1 cellular context compared by ENCODE assay signal in the genomic region with DNA sequence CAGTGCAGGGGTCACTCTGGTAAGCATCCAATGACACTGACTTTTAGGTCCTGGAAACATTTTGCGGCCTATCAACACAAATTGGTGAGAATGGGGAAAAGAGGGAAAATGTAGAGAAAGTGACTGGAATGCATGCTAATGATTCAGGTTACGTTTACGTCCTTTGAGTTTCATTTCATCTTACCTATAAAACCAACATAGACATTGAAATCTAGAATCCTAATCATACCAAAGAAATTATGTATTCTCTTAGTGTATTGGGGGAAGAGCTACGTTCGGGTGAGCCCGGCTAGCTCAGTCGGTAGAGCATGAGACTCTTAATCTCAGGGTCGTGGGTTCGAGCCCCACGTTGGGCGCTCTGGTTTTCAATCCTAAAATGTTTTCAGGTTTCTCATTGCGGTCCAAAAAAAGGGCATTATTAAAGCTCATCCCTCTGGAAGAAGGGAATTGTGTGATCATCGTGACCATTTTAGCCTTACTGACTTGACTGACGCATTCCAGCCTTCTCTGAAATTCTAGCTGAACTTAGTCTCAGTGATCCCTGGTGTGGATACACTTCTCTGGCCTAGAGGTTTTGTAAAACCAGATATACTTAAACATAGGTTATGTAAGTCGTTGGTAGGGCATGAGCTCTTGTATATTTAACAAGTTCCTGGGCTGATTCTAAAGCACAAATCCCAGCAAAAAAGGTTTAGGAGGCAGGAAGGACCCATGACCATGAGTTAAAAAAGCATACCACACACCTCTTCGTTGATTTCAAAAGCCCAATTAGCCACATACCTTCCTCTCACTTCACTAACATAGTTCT.
TF ChIP-seq lines count a peak whose summit lies in the region.

No MANE protein-coding gene starts in this region.

TF ChIP-seq in K562, 482 proteins besides CTCF, POLR2A, EP300 and RAD21 (continued from another document and continues in another):
- TF ChIP-seq, protein P1, sequence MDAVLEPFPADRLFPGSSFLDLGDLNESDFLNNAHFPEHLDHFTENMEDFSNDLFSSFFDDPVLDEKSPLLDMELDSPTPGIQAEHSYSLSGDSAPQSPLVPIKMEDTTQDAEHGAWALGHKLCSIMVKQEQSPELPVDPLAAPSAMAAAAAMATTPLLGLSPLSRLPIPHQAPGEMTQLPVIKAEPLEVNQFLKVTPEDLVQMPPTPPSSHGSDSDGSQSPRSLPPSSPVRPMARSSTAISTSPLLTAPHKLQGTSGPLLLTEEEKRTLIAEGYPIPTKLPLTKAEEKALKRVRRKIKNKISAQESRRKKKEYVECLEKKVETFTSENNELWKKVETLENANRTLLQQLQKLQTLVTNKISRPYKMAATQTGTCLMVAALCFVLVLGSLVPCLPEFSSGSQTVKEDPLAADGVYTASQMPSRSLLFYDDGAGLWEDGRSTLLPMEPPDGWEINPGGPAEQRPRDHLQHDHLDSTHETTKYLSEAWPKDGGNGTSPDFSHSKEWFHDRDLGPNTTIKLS (IDR thresholded peaks at IDR 0.05; ENCODE audit: borderline replicate concordance, low read depth), result peak; percentile 48
- TF ChIP-seq MYC (IDR thresholded peaks at IDR 0.05; ENCODE audit: low read depth, low read length) (peak; percentile 41), MYC (CRISPR knock-in tag; IDR thresholded peaks at IDR 0.05; ENCODE audit: borderline replicate concordance, low read depth) (no peak), MAZ (CRISPR knock-in tag; conservative IDR thresholded peaks at IDR 0.05 in 1 of 2, IDR thresholded peaks at IDR 0.05 in 1 of 2) (peak; percentile 23 to 35; a peak in 2 of 4 replicates), FOXK1 (CRISPR knock-in tag; IDR thresholded peaks at IDR 0.05; ENCODE audit: borderline replicate concordance) (peak; percentile 92), ZNF253 (CRISPR knock-in tag; conservative IDR thresholded peaks at IDR 0.05) (no peak), SRSF9 (IDR thresholded peaks at IDR 0.05; ENCODE audit: borderline replicate concordance, low read depth, low read length) (no peak), TGIF2 (CRISPR knock-in tag; IDR thresholded peaks at IDR 0.05) (no peak), GATAD2A (IDR thresholded peaks at IDR 0.05) (0 out of 2 replicates have a peak, but pooled peaks have one; percentile 79), CSDE1 (IDR thresholded peaks at IDR 0.05) (peak in 1 of 2 experiments; percentile 83; a peak in 2 of 4 replicates), CREB1 (IDR thresholded peaks at IDR 0.05) (peak; percentile 56), CREB1 (CRISPR knock-in tag; IDR thresholded peaks at IDR 0.05) (peak; percentile 69; the same call in 1 of the 2 replicates), CHD4 (IDR thresholded peaks at IDR 0.05; ENCODE audit: insufficient read depth, insufficient replicate concordance, low read depth, low read length, poor library complexity, severe bottlenecking) (peak; percentile 6), NFATC3 (IDR thresholded peaks at IDR 0.05) (0 out of 2 replicates have a peak, but pooled peaks have one; percentile 36), MTA3 (IDR thresholded peaks at IDR 0.05; ENCODE audit: borderline replicate concordance) (peak; percentile 81), PTBP1 (IDR thresholded peaks at IDR 0.05; ENCODE audit: low read depth, low read length) (no peak), ATF7 (IDR thresholded peaks at IDR 0.05) (peak; percentile 78), ZSCAN29 (IDR thresholded peaks at IDR 0.05) (peak; percentile 92), ZNF316 (IDR thresholded peaks at IDR 0.05) (no peak), BHLHE40 (IDR thresholded peaks at IDR 0.05; ENCODE audit: low read length) (no peak), ETV6 (IDR thresholded peaks at IDR 0.05; ENCODE audit: borderline replicate concordance in 1 of 2, low read depth in 2 of 2, low read length in 1 of 2) (0 out of 4 replicates have a peak, but pooled peaks of 1 of the 2 experiments have one; percentile 59), ETV6 (CRISPR knock-in tag; IDR thresholded peaks at IDR 0.05; ENCODE audit: borderline replicate concordance) (peak; percentile 80; the same call in 1 of the 2 replicates), SMARCC2 (IDR thresholded peaks at IDR 0.05; ENCODE audit: low read depth) (no peak), ZBTB17 (CRISPR knock-in tag; IDR thresholded peaks at IDR 0.05) (0 out of 2 replicates have a peak, but pooled peaks have one; percentile 47), POLR3G (IDR thresholded peaks at IDR 0.05; ENCODE audit: extremely low read depth, insufficient read length, insufficient replicate concordance) (peak; percentile 31), XRCC3 (IDR thresholded peaks at IDR 0.05) (no peak)
- TF ChIP-seq, protein P2, sequence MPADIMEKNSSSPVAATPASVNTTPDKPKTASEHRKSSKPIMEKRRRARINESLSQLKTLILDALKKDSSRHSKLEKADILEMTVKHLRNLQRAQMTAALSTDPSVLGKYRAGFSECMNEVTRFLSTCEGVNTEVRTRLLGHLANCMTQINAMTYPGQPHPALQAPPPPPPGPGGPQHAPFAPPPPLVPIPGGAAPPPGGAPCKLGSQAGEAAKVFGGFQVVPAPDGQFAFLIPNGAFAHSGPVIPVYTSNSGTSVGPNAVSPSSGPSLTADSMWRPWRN (IDR thresholded peaks at IDR 0.05; ENCODE audit: low read depth), result peak; percentile 45; the same call in 1 of the 2 replicates
- TF ChIP-seq, protein P3, sequence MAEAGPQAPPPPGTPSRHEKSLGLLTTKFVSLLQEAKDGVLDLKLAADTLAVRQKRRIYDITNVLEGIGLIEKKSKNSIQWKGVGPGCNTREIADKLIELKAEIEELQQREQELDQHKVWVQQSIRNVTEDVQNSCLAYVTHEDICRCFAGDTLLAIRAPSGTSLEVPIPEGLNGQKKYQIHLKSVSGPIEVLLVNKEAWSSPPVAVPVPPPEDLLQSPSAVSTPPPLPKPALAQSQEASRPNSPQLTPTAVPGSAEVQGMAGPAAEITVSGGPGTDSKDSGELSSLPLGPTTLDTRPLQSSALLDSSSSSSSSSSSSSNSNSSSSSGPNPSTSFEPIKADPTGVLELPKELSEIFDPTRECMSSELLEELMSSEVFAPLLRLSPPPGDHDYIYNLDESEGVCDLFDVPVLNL (CRISPR knock-in tag; IDR thresholded peaks at IDR 0.05; ENCODE audit: low read depth), result no peak
- TF ChIP-seq, protein P4, sequence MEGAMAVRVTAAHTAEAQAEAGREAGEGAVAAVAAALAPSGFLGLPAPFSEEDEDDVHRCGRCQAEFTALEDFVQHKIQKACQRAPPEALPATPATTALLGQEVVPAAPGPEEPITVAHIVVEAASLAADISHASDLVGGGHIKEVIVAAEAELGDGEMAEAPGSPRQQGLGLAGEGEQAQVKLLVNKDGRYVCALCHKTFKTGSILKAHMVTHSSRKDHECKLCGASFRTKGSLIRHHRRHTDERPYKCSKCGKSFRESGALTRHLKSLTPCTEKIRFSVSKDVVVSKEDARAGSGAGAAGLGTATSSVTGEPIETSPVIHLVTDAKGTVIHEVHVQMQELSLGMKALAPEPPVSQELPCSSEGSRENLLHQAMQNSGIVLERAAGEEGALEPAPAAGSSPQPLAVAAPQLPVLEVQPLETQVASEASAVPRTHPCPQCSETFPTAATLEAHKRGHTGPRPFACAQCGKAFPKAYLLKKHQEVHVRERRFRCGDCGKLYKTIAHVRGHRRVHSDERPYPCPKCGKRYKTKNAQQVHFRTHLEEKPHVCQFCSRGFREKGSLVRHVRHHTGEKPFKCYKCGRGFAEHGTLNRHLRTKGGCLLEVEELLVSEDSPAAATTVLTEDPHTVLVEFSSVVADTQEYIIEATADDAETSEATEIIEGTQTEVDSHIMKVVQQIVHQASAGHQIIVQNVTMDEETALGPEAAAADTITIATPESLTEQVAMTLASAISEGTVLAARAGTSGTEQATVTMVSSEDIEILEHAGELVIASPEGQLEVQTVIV (CRISPR knock-in tag; IDR thresholded peaks at IDR 0.05; ENCODE audit: borderline replicate concordance), result no peak
- TF ChIP-seq, protein P5, sequence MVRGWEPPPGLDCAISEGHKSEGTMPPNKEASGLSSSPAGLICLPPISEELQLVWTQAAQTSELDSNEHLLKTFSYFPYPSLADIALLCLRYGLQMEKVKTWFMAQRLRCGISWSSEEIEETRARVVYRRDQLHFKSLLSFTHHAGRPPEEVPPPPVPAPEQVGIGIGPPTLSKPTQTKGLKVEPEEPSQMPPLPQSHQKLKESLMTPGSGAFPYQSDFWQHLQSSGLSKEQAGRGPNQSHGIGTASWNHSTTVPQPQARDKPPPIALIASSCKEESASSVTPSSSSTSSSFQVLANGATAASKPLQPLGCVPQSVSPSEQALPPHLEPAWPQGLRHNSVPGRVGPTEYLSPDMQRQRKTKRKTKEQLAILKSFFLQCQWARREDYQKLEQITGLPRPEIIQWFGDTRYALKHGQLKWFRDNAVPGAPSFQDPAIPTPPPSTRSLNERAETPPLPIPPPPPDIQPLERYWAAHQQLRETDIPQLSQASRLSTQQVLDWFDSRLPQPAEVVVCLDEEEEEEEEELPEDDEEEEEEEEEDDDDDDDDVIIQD (CRISPR knock-in tag; IDR thresholded peaks at IDR 0.05), result no peak
- TF ChIP-seq, protein P6, sequence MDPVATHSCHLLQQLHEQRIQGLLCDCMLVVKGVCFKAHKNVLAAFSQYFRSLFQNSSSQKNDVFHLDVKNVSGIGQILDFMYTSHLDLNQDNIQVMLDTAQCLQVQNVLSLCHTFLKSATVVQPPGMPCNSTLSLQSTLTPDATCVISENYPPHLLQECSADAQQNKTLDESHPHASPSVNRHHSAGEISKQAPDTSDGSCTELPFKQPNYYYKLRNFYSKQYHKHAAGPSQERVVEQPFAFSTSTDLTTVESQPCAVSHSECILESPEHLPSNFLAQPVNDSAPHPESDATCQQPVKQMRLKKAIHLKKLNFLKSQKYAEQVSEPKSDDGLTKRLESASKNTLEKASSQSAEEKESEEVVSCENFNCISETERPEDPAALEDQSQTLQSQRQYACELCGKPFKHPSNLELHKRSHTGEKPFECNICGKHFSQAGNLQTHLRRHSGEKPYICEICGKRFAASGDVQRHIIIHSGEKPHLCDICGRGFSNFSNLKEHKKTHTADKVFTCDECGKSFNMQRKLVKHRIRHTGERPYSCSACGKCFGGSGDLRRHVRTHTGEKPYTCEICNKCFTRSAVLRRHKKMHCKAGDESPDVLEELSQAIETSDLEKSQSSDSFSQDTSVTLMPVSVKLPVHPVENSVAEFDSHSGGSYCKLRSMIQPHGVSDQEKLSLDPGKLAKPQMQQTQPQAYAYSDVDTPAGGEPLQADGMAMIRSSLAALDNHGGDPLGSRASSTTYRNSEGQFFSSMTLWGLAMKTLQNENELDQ (CRISPR knock-in tag; IDR thresholded peaks at IDR 0.05; ENCODE audit: borderline replicate concordance), result 0 out of 2 replicates have a peak, but pooled peaks have one; percentile 76
- TF ChIP-seq, protein P7, sequence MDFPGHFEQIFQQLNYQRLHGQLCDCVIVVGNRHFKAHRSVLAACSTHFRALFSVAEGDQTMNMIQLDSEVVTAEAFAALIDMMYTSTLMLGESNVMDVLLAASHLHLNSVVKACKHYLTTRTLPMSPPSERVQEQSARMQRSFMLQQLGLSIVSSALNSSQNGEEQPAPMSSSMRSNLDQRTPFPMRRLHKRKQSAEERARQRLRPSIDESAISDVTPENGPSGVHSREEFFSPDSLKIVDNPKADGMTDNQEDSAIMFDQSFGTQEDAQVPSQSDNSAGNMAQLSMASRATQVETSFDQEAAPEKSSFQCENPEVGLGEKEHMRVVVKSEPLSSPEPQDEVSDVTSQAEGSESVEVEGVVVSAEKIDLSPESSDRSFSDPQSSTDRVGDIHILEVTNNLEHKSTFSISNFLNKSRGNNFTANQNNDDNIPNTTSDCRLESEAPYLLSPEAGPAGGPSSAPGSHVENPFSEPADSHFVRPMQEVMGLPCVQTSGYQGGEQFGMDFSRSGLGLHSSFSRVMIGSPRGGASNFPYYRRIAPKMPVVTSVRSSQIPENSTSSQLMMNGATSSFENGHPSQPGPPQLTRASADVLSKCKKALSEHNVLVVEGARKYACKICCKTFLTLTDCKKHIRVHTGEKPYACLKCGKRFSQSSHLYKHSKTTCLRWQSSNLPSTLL (IDR thresholded peaks at IDR 0.05), result peak; percentile 87
- TF ChIP-seq, protein P8, sequence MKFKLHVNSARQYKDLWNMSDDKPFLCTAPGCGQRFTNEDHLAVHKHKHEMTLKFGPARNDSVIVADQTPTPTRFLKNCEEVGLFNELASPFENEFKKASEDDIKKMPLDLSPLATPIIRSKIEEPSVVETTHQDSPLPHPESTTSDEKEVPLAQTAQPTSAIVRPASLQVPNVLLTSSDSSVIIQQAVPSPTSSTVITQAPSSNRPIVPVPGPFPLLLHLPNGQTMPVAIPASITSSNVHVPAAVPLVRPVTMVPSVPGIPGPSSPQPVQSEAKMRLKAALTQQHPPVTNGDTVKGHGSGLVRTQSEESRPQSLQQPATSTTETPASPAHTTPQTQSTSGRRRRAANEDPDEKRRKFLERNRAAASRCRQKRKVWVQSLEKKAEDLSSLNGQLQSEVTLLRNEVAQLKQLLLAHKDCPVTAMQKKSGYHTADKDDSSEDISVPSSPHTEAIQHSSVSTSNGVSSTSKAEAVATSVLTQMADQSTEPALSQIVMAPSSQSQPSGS (CRISPR knock-in tag; IDR thresholded peaks at IDR 0.05), result no peak
- TF ChIP-seq, protein P9, sequence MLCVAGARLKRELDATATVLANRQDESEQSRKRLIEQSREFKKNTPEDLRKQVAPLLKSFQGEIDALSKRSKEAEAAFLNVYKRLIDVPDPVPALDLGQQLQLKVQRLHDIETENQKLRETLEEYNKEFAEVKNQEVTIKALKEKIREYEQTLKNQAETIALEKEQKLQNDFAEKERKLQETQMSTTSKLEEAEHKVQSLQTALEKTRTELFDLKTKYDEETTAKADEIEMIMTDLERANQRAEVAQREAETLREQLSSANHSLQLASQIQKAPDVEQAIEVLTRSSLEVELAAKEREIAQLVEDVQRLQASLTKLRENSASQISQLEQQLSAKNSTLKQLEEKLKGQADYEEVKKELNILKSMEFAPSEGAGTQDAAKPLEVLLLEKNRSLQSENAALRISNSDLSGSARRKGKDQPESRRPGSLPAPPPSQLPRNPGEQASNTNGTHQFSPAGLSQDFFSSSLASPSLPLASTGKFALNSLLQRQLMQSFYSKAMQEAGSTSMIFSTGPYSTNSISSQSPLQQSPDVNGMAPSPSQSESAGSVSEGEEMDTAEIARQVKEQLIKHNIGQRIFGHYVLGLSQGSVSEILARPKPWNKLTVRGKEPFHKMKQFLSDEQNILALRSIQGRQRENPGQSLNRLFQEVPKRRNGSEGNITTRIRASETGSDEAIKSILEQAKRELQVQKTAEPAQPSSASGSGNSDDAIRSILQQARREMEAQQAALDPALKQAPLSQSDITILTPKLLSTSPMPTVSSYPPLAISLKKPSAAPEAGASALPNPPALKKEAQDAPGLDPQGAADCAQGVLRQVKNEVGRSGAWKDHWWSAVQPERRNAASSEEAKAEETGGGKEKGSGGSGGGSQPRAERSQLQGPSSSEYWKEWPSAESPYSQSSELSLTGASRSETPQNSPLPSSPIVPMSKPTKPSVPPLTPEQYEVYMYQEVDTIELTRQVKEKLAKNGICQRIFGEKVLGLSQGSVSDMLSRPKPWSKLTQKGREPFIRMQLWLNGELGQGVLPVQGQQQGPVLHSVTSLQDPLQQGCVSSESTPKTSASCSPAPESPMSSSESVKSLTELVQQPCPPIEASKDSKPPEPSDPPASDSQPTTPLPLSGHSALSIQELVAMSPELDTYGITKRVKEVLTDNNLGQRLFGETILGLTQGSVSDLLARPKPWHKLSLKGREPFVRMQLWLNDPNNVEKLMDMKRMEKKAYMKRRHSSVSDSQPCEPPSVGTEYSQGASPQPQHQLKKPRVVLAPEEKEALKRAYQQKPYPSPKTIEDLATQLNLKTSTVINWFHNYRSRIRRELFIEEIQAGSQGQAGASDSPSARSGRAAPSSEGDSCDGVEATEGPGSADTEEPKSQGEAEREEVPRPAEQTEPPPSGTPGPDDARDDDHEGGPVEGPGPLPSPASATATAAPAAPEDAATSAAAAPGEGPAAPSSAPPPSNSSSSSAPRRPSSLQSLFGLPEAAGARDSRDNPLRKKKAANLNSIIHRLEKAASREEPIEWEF (CRISPR knock-in tag; IDR thresholded peaks at IDR 0.05), result no peak
